14 cellular contexts compared by ENCODE assay signal in the genomic region with DNA sequence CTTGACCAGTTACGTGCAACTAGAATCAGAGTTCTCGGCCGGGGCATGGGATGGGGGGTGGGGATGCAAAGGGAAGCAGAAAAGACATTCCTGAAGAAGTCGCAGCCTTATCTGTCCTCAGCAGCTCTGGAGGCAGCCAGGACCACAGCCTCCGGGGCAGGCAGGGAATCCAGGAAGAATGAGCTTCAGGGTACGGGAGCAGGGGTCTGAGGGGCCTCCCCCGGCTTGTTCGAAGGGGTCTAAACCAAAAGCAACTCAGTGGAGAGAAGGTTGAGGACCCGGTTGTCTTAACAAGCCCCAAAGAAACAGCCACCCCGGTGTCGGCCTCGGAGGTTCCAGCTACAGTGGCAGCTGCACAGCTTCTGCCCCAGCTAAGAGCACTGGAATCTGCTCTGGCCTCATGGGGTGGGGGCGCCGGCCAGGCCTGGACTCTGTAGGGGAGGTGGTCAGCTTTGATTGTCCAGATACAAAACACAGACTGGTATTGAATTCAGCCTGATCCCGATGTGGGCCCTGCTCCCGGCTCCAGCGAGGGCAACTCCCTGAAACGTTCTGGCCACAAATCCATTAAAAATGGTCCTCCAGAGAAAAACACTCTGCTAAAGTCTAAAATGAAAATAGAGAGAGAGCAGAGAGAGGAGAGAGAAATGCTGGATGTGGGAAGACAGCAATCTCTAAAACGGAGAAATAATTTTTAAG. TPM values are rescaled to one million over a fixed set of nuclear protein-coding genes. Genes with fewer than 3 reads are reported as not detected.
A peak's percentile ranks its signal among the peaks of the same experiment; 100 is the strongest.
DNase-seq lines count a peak whose midpoint lies in the region; ATAC-seq, FAIRE-seq and TF ChIP-seq lines count a peak whose summit lies in the region.
"Had no signal": no experiment of that assay in that cellular context is flagged by ENCODE, and none has a peak within 500 bp of the region (broad histone marks: within the 10 kb centered on the region; RNA-seq: fewer than 3 reads in every experiment).

No MANE protein-coding gene starts in this region.

- H3K4me3 ChIP-seq in SK-N-SH (ENCODE audit: low read depth in 2 of 2, low read length in 1 of 2) (no peak overlapping the region), endothelial cell of umbilical vein (replicated peaks in 1 of 3; ENCODE audit: insufficient read depth in 1 of 3, low read depth in 1 of 3, low read length in 3 of 3) (peak overlapping the region in 2 of 3 experiments; percentile 14 to 53), muscle layer of colon (ENCODE audit: low read depth in 1 of 2, low read length in 2 of 2) (peak overlapping the region; percentile 11 to 51), transverse colon (peak overlapping the region in 3 of 4 donors; percentile 2 to 36 (median 16)), ovary (no peak overlapping the region)
- H3K4me3 ChIP-seq in effector memory CD4-positive, alpha-beta T cell (ENCODE audit: insufficient read depth, low read depth, low read length, poor library complexity, severe bottlenecking), result no peak overlapping the region

- intact Hi-C loops in endothelial cell of umbilical vein (cut with micrococcal nuclease), result loop anchor here (2.0 kb wide), 1 partner anchor 14 kb away; no protein-coding TSS in a partner anchor
- intact Hi-C loops in transverse colon (cut with DNase I; ENCODE audit: low total_unique reads), result no loop called here
- intact Hi-C loops in ovary (cut with DNase I), result no loop called here

- H3K4me2 ChIP-seq in SK-N-SH, result no peak overlapping the region
- peak overlapping the region; percentile 80 for H3K4me2 ChIP-seq in endothelial cell of umbilical vein (ENCODE audit: insufficient read depth, low read length)

- no peaks in the 10 kb centered on the region for H3F3A ChIP-seq in SK-N-SH (replicated peaks; ENCODE audit: insufficient read depth)

- TF ChIP-seq EP300 in SK-N-SH (IDR thresholded peaks at IDR 0.05; ENCODE audit: borderline replicate concordance in 1 of 2, low read depth in 1 of 2, low read length in 1 of 2) (no peak), transverse colon (IDR thresholded peaks at IDR 0.05; ENCODE audit: low read depth) (no peak), ovary (IDR thresholded peaks at IDR 0.05) (no peak)

- no peak; the same call in 2 of the 3 replicates for ATAC-seq in SK-N-SH treated with all-trans-retinoic acid at 6 μM for 48 hours

- peak; percentile 22 for TF ChIP-seq POLR2A in endothelial cell of umbilical vein (IDR thresholded peaks at IDR 0.05; ENCODE audit: low read depth, low read length)
- no peak for TF ChIP-seq POLR2A in transverse colon (IDR thresholded peaks at IDR 0.05)
- no peak for TF ChIP-seq POLR2A in ovary (IDR thresholded peaks at IDR 0.05)

- no TSS peak for BruUV-seq in endothelial cell of umbilical vein (replicated peaks; lab: Mats Ljungman, UMichigan)

- H3K27me3 ChIP-seq in SK-N-SH (ENCODE audit: insufficient read depth), result peaks cover 99% of the 10 kb centered on the region
- no peaks in the 10 kb centered on the region for H3K27me3 ChIP-seq in endothelial cell of umbilical vein (ENCODE audit: control insufficient read depth in 2 of 2, insufficient read depth in 2 of 2, low read length in 2 of 2)
- H3K27me3 ChIP-seq in muscle layer of colon (ENCODE audit: control insufficient read depth in 1 of 2, insufficient read depth in 2 of 2, low read length in 2 of 2), result no peaks in the 10 kb centered on the region
- H3K27me3 ChIP-seq in transverse colon, result no peaks in the 10 kb centered on the region
- no peaks in the 10 kb centered on the region for H3K27me3 ChIP-seq in effector memory CD4-positive, alpha-beta T cell (replicated peaks; ENCODE audit: control insufficient read depth, insufficient read depth, low read length, poor library complexity, severe bottlenecking)
- H3K27me3 ChIP-seq in ovary, result no peaks in the 10 kb centered on the region

- no peak for TF ChIP-seq RAD21 in SK-N-SH (IDR thresholded peaks at IDR 0.05; ENCODE audit: low read length)

- DNase-seq in SK-N-SH (no peak), endothelial cell of umbilical vein (ENCODE audit: low read depth, low spot score) (peak; percentile 68), transverse colon (no peak), germinal center (ENCODE audit: low spot score) (no peak), ovary (no peak)
- DNase-seq in effector memory CD4-positive, alpha-beta T cell, result no peak
- DNase-seq: effector CD8-positive, alpha-beta T cell; hippocampal formation; NCI-H1048; NCI-H524 treated with DMSO at 0.1 percent for 48 hours; WERI-Rb-1 had no signal

- H3K36me3 ChIP-seq in SK-N-SH (replicated peaks in 1 of 2; ENCODE audit: control insufficient read depth in 1 of 2, insufficient read depth in 2 of 2, low read length in 1 of 2) (no peaks in the 10 kb centered on the region), endothelial cell of umbilical vein (ENCODE audit: control insufficient read depth in 2 of 2, extremely low read depth in 1 of 2, insufficient read depth in 2 of 2, low read length in 2 of 2) (peaks cover 0 to 2% of the 10 kb centered on the region in 2 experiments), muscle layer of colon (ENCODE audit: insufficient read depth, low read length) (peaks cover 10% of the 10 kb centered on the region), transverse colon (no peaks in the 10 kb centered on the region), ovary (no peaks in the 10 kb centered on the region)
- H3K36me3 ChIP-seq in effector memory CD4-positive, alpha-beta T cell (ENCODE audit: control insufficient read depth, insufficient read depth, low read length), result no peaks in the 10 kb centered on the region
- H3K36me3 ChIP-seq: WERI-Rb-1 had no signal

- FAIRE-seq in endothelial cell of umbilical vein (lab: Jason Lieb, UNC), result peak; percentile 68

- TF ChIP-seq CTCF in SK-N-SH (IDR thresholded peaks at IDR 0.05), result no peak
- no peak for TF ChIP-seq CTCF in endothelial cell of umbilical vein (IDR thresholded peaks at IDR 0.05; ENCODE audit: extremely low read depth in 1 of 2, insufficient read depth in 1 of 2, low read depth in 1 of 2, low read length in 2 of 2)
- TF ChIP-seq CTCF in transverse colon (IDR thresholded peaks at IDR 0.05), result no peak
- TF ChIP-seq CTCF in ovary (IDR thresholded peaks at IDR 0.05), result no peak

- 17% methylated on average over 16 of the region's 19 CpGs for WGBS in SK-N-SH (ENCODE audit: low lambda C conversion rate)
- 49 to 68% methylated on average over 8 to 19 of the region's 19 CpGs for WGBS in transverse colon (ENCODE audit: low coverage in 1 of 2), 2 donors
- 9 to 26% (median 11%) methylated on average over 19 of the region's 19 CpGs for WGBS in ovary, 3 donors

- H3K9me3 ChIP-seq in SK-N-SH (no peaks in the 10 kb centered on the region), endothelial cell of umbilical vein (replicated peaks; ENCODE audit: control insufficient read depth, insufficient read depth, low read length) (no peaks in the 10 kb centered on the region), muscle layer of colon (ENCODE audit: low read length) (no peaks in the 10 kb centered on the region), transverse colon (no peaks in the 10 kb centered on the region), ovary (no peaks in the 10 kb centered on the region)
- H3K9me3 ChIP-seq in effector memory CD4-positive, alpha-beta T cell (ENCODE audit: control insufficient read depth, low read length), result no peaks in the 10 kb centered on the region

- H3K79me2 ChIP-seq in SK-N-SH (ENCODE audit: insufficient read depth) (no peaks in the 10 kb centered on the region), endothelial cell of umbilical vein (ENCODE audit: control insufficient read depth, insufficient read depth, low read length) (peaks cover 99% of the 10 kb centered on the region)

- POLR2A ChIA-PET in SK-N-SH (lab: Yijun Ruan, JAX) (no interaction called here), endothelial cell of umbilical vein (lab: Charles Lee) (interaction anchor here (1.0 kb wide), 1 partner anchor 39 kb away, joined by 3 read pairs; no protein-coding TSS in a partner anchor)

- dilution Hi-C loops in endothelial cell of umbilical vein (cut with MboI; ENCODE audit: extremely low pct_ligation_motif_present, low sequenced_read_pairs), result no loop called here

- H3K4me1 ChIP-seq in SK-N-SH (ENCODE audit: control insufficient read depth in 1 of 2, insufficient read depth in 2 of 2, low read depth in 1 of 2, low read length in 1 of 2) (no peaks in the 10 kb centered on the region), endothelial cell of umbilical vein (ENCODE audit: control insufficient read depth, extremely low read depth, insufficient read depth, low read length) (peaks cover 88% of the 10 kb centered on the region), muscle layer of colon (ENCODE audit: insufficient read depth, low read length) (peaks cover 85% of the 10 kb centered on the region), transverse colon (peaks cover 45 to 95% (median 77%) of the 10 kb centered on the region in 4 donors), ovary (ENCODE audit: insufficient read depth) (no peaks in the 10 kb centered on the region)
- H3K4me1 ChIP-seq in effector memory CD4-positive, alpha-beta T cell (ENCODE audit: control insufficient read depth, insufficient read depth, low read length, poor library complexity, severe bottlenecking), result no peaks in the 10 kb centered on the region

- no peak overlapping the region for H2AFZ ChIP-seq in SK-N-SH (ENCODE audit: low read depth)
- H2AFZ ChIP-seq in endothelial cell of umbilical vein (ENCODE audit: low read depth, low read length), result no peak overlapping the region

- no peaks in the 10 kb centered on the region for H3K9me2 ChIP-seq in SK-N-SH

- no peaks in the 10 kb centered on the region for H3K9me1 ChIP-seq in endothelial cell of umbilical vein (replicated peaks; ENCODE audit: control insufficient read depth, extremely low read depth, insufficient read depth, low read length)

- 0 out of 2 replicates have a peak, but pooled peaks cover 6% of the 10 kb centered on the region for H4K20me1 ChIP-seq in SK-N-SH (ENCODE audit: insufficient read depth)
- no peaks in the 10 kb centered on the region for H4K20me1 ChIP-seq in endothelial cell of umbilical vein (replicated peaks; ENCODE audit: control insufficient read depth, extremely low read depth, insufficient read depth, low read length)

- CTCF ChIA-PET in SK-N-SH (lab: Yijun Ruan, JAX), result interaction anchor here (0.7 to 1.5 kb wide), 6 partner anchors 13 to 262 kb away, joined by 3 to 4 read pairs (median 3); no protein-coding TSS in a partner anchor
- CTCF ChIA-PET in endothelial cell of umbilical vein (lab: Charles Lee), result interaction anchor here (0.8 to 6.1 kb wide), 11 partner anchors 9 to 262 kb away, joined by 3 to 28 read pairs (median 3); no protein-coding TSS in a partner anchor

- no peak overlapping the region for H3K9ac ChIP-seq in SK-N-SH
- H3K9ac ChIP-seq in endothelial cell of umbilical vein (replicated peaks; ENCODE audit: extremely low read depth, insufficient read depth, low read length), result peak overlapping the region; percentile 60
- H3K9ac ChIP-seq in muscle layer of colon (ENCODE audit: low read length), result peak overlapping the region; percentile 75

- H3K27ac ChIP-seq in SK-N-SH (ENCODE audit: low read depth in 2 of 2, low read length in 1 of 2) (no peak overlapping the region), endothelial cell of umbilical vein (ENCODE audit: insufficient read depth, low read depth, low read length) (peak overlapping the region; percentile 68), muscle layer of colon (ENCODE audit: low read depth, low read length) (peak overlapping the region; percentile 95), transverse colon (peak overlapping the region; percentile 89 to 95 (median 92)), ovary (no peak overlapping the region)
- H3K27ac ChIP-seq in effector memory CD4-positive, alpha-beta T cell (ENCODE audit: insufficient read depth, low read length, poor library complexity, severe bottlenecking), result no peak overlapping the region
- H3K27ac ChIP-seq: 22Rv1, WERI-Rb-1 had no signal

- in situ Hi-C loops in transverse colon (cut with MboI; ENCODE audit: low pct_ligation_motif_present in 1 of 4, low pct_unique_long_range_greater_than_20kb in 1 of 4, low sequenced_read_pairs in 3 of 4), result no loop called here

RNA-seq across cellular contexts. Expression of gene HOXB4, which starts 7.7 kb away (rescaled TPM):
- polyA plus RNA-seq in SK-N-SH (2012; rRNA removed) (0.03 TPM in 2 replicates), endothelial cell of umbilical vein (4.6 and 5.4 TPM in 2 replicates), ovary (1 to 10 TPM in 1 of 2 donors, under 1 TPM in 1; 0.13 to 1.3 TPM)
- polyA plus RNA-seq in SK-N-SH (2012; cell fraction: cytosol; rRNA removed), result 0.03 TPM in 2 replicates
- 0.04 and 0.05 TPM in 2 replicates for polyA plus RNA-seq in SK-N-SH (2012; cell fraction: nucleus; rRNA removed)
- total RNA-seq in endothelial cell of umbilical vein (11.2 and 13.1 TPM in 2 replicates), transverse colon (1 to 10 TPM in 3 of 4 donors, not detected in 1; 1.9 to 4.8 (median 2.0) TPM), ovary (1 to 10 TPM in 3 of 7 donors, under 1 TPM in 4; 0.18 to 3.4 (median 0.87) TPM)
- polyA plus RNA-seq in endothelial cell of umbilical vein (2011; cell fraction: cytosol; rRNA removed), result 2.5 and 3.3 TPM in 2 replicates
- polyA plus RNA-seq in endothelial cell of umbilical vein (2011; cell fraction: nucleus; rRNA removed), result 13.6 and 14.6 TPM in 2 replicates
- 5.2 and 5.6 TPM in 2 replicates for polyA plus RNA-seq in endothelial cell of umbilical vein (2012)
- 3.6 and 4.6 TPM in 2 replicates for polyA minus RNA-seq in endothelial cell of umbilical vein
- 0.51 TPM for polyA minus RNA-seq in endothelial cell of umbilical vein (2011; cell fraction: cytosol; rRNA and poly(A)+ RNA removed)
- polyA minus RNA-seq in endothelial cell of umbilical vein (2011; cell fraction: nucleus; rRNA and poly(A)+ RNA removed), result 8.2 and 8.8 TPM in 2 replicates

RNA-seq across cellular contexts. Expression of gene HOXB3, which starts 19.6 kb away (rescaled TPM):
- polyA plus RNA-seq in SK-N-SH (2012; rRNA removed) (0.10 and 0.46 TPM in 2 replicates), endothelial cell of umbilical vein (29.6 and 33.0 TPM in 2 replicates), ovary (1 to 10 TPM in 1 of 2 donors, under 1 TPM in 1; 0.48 to 4.7 TPM)
- polyA plus RNA-seq in SK-N-SH (2012; cell fraction: cytosol; rRNA removed), result 0.16 and 0.17 TPM in 2 replicates
- polyA plus RNA-seq in SK-N-SH (2012; cell fraction: nucleus; rRNA removed), result 0.64 and 1.1 TPM in 2 replicates
- total RNA-seq in endothelial cell of umbilical vein (45.0 and 56.6 TPM in 2 replicates), transverse colon (10 to 100 TPM; 25.7 to 57.1 (median 34.9) TPM), ovary (10 to 100 TPM in 2 of 7 donors, 1 to 10 TPM in 3, under 1 TPM in 2; 0.43 to 10.7 (median 2.7) TPM)
- 7.9 and 11.6 TPM in 2 replicates for polyA plus RNA-seq in endothelial cell of umbilical vein (2011; cell fraction: cytosol; rRNA removed)
- polyA plus RNA-seq in endothelial cell of umbilical vein (2011; cell fraction: nucleus; rRNA removed), result 81.4 and 85.1 TPM in 2 replicates
- 19.0 and 19.8 TPM in 2 replicates for polyA plus RNA-seq in endothelial cell of umbilical vein (2012)
- 7.7 and 13.3 TPM in 2 replicates for polyA minus RNA-seq in endothelial cell of umbilical vein
- polyA minus RNA-seq in endothelial cell of umbilical vein (2011; cell fraction: cytosol; rRNA and poly(A)+ RNA removed), result 1.3 TPM
- polyA minus RNA-seq in endothelial cell of umbilical vein (2011; cell fraction: nucleus; rRNA and poly(A)+ RNA removed), result 18.1 and 32.3 TPM in 2 replicates

RNA-seq across cellular contexts. Expression of gene HOXB5, which starts 23.1 kb away (rescaled TPM):
- polyA plus RNA-seq in SK-N-SH (2012; rRNA removed), result not detected in 2 replicates
- 0.01 TPM in 1 of 2 replicates, not detected in the other for polyA plus RNA-seq in SK-N-SH (2012; cell fraction: cytosol; rRNA removed)
- not detected in 2 replicates for polyA plus RNA-seq in SK-N-SH (2012; cell fraction: nucleus; rRNA removed)
- 7.3 and 8.5 TPM in 2 replicates for total RNA-seq in endothelial cell of umbilical vein
- 2.0 and 2.6 TPM in 2 replicates for polyA plus RNA-seq in endothelial cell of umbilical vein
- polyA plus RNA-seq in endothelial cell of umbilical vein (2011; cell fraction: cytosol; rRNA removed), result 1.0 and 1.1 TPM in 2 replicates
- 13.1 and 13.2 TPM in 2 replicates for polyA plus RNA-seq in endothelial cell of umbilical vein (2011; cell fraction: nucleus; rRNA removed)
- 3.3 and 3.5 TPM in 2 replicates for polyA plus RNA-seq in endothelial cell of umbilical vein (2012)
- 0.57 and 0.58 TPM in 2 replicates for polyA minus RNA-seq in endothelial cell of umbilical vein
- 0.82 TPM for polyA minus RNA-seq in endothelial cell of umbilical vein (2011; cell fraction: cytosol; rRNA and poly(A)+ RNA removed)
- 2.5 and 2.6 TPM in 2 replicates for polyA minus RNA-seq in endothelial cell of umbilical vein (2011; cell fraction: nucleus; rRNA and poly(A)+ RNA removed)
- 10 to 100 TPM; 10.5 to 35.4 (median 18.7) TPM for total RNA-seq in transverse colon
- 1 to 10 TPM in 2 of 7 donors, under 1 TPM in 4, not detected in 1; 0.20 to 2.8 (median 0.66) TPM for total RNA-seq in ovary
- polyA plus RNA-seq in ovary, result under 1 TPM; 0.04 to 0.53 TPM

RNA-seq across cellular contexts. Expression of gene HOXB2, which starts 25.6 kb away (rescaled TPM):
- polyA plus RNA-seq in SK-N-SH (2012; rRNA removed) (1.2 and 1.9 TPM in 2 replicates), endothelial cell of umbilical vein (14.1 and 16.8 TPM in 2 replicates), ovary (1 to 10 TPM; 1.2 to 9.1 TPM)
- 0.73 and 1.1 TPM in 2 replicates for polyA plus RNA-seq in SK-N-SH (2012; cell fraction: cytosol; rRNA removed)
- 2.6 and 3.2 TPM in 2 replicates for polyA plus RNA-seq in SK-N-SH (2012; cell fraction: nucleus; rRNA removed)
- total RNA-seq in endothelial cell of umbilical vein (21.5 and 23.3 TPM in 2 replicates), transverse colon (10 to 100 TPM in 3 of 4 donors, not detected in 1; 13.5 to 93.9 (median 13.8) TPM), ovary (10 to 100 TPM in 1 of 7 donors, 1 to 10 TPM in 6; 1.5 to 24.5 (median 7.0) TPM)
- 6.8 and 8.4 TPM in 2 replicates for polyA plus RNA-seq in endothelial cell of umbilical vein (2011; cell fraction: cytosol; rRNA removed)
- 12.1 and 13.9 TPM in 2 replicates for polyA plus RNA-seq in endothelial cell of umbilical vein (2011; cell fraction: nucleus; rRNA removed)
- polyA plus RNA-seq in endothelial cell of umbilical vein (2012), result 12.0 and 12.5 TPM in 2 replicates
- 3.1 and 3.5 TPM in 2 replicates for polyA minus RNA-seq in endothelial cell of umbilical vein
- not detected for polyA minus RNA-seq in endothelial cell of umbilical vein (2011; cell fraction: cytosol; rRNA and poly(A)+ RNA removed)
- polyA minus RNA-seq in endothelial cell of umbilical vein (2011; cell fraction: nucleus; rRNA and poly(A)+ RNA removed), result 4.9 and 5.0 TPM in 2 replicates

RNA-seq across cellular contexts. Expression of gene HOXB6, which starts 34.3 kb away (rescaled TPM):
- polyA plus RNA-seq in SK-N-SH (2012; rRNA removed), result not detected in 2 replicates
- polyA plus RNA-seq in SK-N-SH (2012; cell fraction: cytosol; rRNA removed), result not detected in 2 replicates
- polyA plus RNA-seq in SK-N-SH (2012; cell fraction: nucleus; rRNA removed), result not detected in 2 replicates
- 24.0 and 27.4 TPM in 2 replicates for total RNA-seq in endothelial cell of umbilical vein
- polyA plus RNA-seq in endothelial cell of umbilical vein, result 8.8 and 10.0 TPM in 2 replicates
- polyA plus RNA-seq in endothelial cell of umbilical vein (2011; cell fraction: cytosol; rRNA removed), result 4.3 and 6.1 TPM in 2 replicates
- 42.1 and 47.5 TPM in 2 replicates for polyA plus RNA-seq in endothelial cell of umbilical vein (2011; cell fraction: nucleus; rRNA removed)
- polyA plus RNA-seq in endothelial cell of umbilical vein (2012), result 12.4 and 13.8 TPM in 2 replicates
- polyA minus RNA-seq in endothelial cell of umbilical vein, result 3.9 and 7.0 TPM in 2 replicates
- 2.8 TPM for polyA minus RNA-seq in endothelial cell of umbilical vein (2011; cell fraction: cytosol; rRNA and poly(A)+ RNA removed)
- 9.1 and 16.5 TPM in 2 replicates for polyA minus RNA-seq in endothelial cell of umbilical vein (2011; cell fraction: nucleus; rRNA and poly(A)+ RNA removed)
- total RNA-seq in transverse colon, result 10 to 100 TPM; 42.7 to 78.4 (median 62.5) TPM
- total RNA-seq in ovary, result 10 to 100 TPM in 1 of 7 donors, 1 to 10 TPM in 4, under 1 TPM in 2; 0.25 to 10.3 (median 1.7) TPM
- under 1 TPM; 0.25 to 0.73 TPM for polyA plus RNA-seq in ovary

Comparison
In these comparisons a context has a peak if more than half of its experiments do, and no peak if none do; other contexts are left out.
1. H3K27ac ChIP-seq: peak in endothelial cell of umbilical vein (single experiment), muscle layer of colon (single experiment) and transverse colon (4 of 4); none in SK-N-SH (0 of 2), effector memory CD4-positive, alpha-beta T cell (single experiment) and ovary (0 of 2).
2. H3K4me3 ChIP-seq: peak in endothelial cell of umbilical vein (2 of 3), muscle layer of colon (2 of 2) and transverse colon (3 of 4); none in SK-N-SH (0 of 2), effector memory CD4-positive, alpha-beta T cell (single experiment) and ovary (single experiment).